In genomic region chr11:60913793-60914619, GRCh38 we compare ENCODE assay signal across 1 cellular context.
TF ChIP-seq lines count a peak whose summit lies in the region.

Gene TMEM109 (plus strand): TSS chr11:60914158. CDS start chr11:60919694, 5,536 bp downstream.

TF ChIP-seq in HepG2, 621 proteins besides CTCF, POLR2A, EP300 and RAD21 (continued from another document and continues in another):
- TF ChIP-seq USF2 (IDR thresholded peaks at IDR 0.05; ENCODE audit: low read depth, low read length), result no peak
- TF ChIP-seq USF2 (CRISPR knock-in tag; IDR thresholded peaks at IDR 0.05; ENCODE audit: borderline replicate concordance), result no peak
- TF ChIP-seq ZNF816 (CRISPR knock-in tag; IDR thresholded peaks at IDR 0.05; ENCODE audit: borderline replicate concordance), result no peak
- TF ChIP-seq ZNF142 (CRISPR knock-in tag; IDR thresholded peaks at IDR 0.05), result peak; percentile 60; the same call in 1 of the 2 replicates
- TF ChIP-seq FOSL2 (CRISPR knock-in tag; IDR thresholded peaks at IDR 0.05), result no peak
- peak; percentile 22; the same call in 1 of the 2 replicates for TF ChIP-seq FOXK1 (CRISPR knock-in tag; IDR thresholded peaks at IDR 0.05; ENCODE audit: borderline replicate concordance, low read depth)
- TF ChIP-seq BRD4 (CRISPR knock-in tag; IDR thresholded peaks at IDR 0.05), result 0 out of 2 replicates have a peak, but pooled peaks have one; percentile 53
- TF ChIP-seq NAIF1 (CRISPR knock-in tag; IDR thresholded peaks at IDR 0.05; ENCODE audit: borderline replicate concordance), result no peak
- TF ChIP-seq HCFC1 (IDR thresholded peaks at IDR 0.05; ENCODE audit: low read depth, low read length), result peak; percentile 87
- 0 out of 2 replicates have a peak, but pooled peaks have one; percentile 52 for TF ChIP-seq ZNF431 (CRISPR knock-in tag; IDR thresholded peaks at IDR 0.05; ENCODE audit: borderline replicate concordance, low read depth)
- TF ChIP-seq ARHGAP35 (CRISPR knock-in tag; IDR thresholded peaks at IDR 0.05; ENCODE audit: borderline replicate concordance), result 0 out of 2 replicates have a peak, but pooled peaks have one; percentile 28
- peak; percentile 63 for TF ChIP-seq ZNF501 (CRISPR knock-in tag; IDR thresholded peaks at IDR 0.05)
- TF ChIP-seq GLMP (CRISPR knock-in tag; IDR thresholded peaks at IDR 0.05; ENCODE audit: borderline replicate concordance), result no peak
- no peak for TF ChIP-seq ZNF589 (CRISPR knock-in tag; conservative IDR thresholded peaks at IDR 0.05)
- peak; percentile 52; the same call in 1 of the 2 replicates for TF ChIP-seq ZHX1 (CRISPR knock-in tag; IDR thresholded peaks at IDR 0.05; ENCODE audit: low read depth)
- peak; percentile 33; the same call in 1 of the 2 replicates for TF ChIP-seq GABPA (IDR thresholded peaks at IDR 0.05; ENCODE audit: low read depth, low read length)
- peak; percentile 87 for TF ChIP-seq GABPA (CRISPR knock-in tag; IDR thresholded peaks at IDR 0.05; ENCODE audit: low read depth)
- TF ChIP-seq RBAK (CRISPR knock-in tag; IDR thresholded peaks at IDR 0.05), result no peak
- no peak for TF ChIP-seq ZNF629 (CRISPR knock-in tag; conservative IDR thresholded peaks at IDR 0.05)
- no peak for TF ChIP-seq PCBP2 (optimal IDR thresholded peaks at IDR 0.05; ENCODE audit: low read depth, low read length, poor library complexity, severe bottlenecking)
- TF ChIP-seq MLXIP (CRISPR knock-in tag; IDR thresholded peaks at IDR 0.05; ENCODE audit: borderline replicate concordance), result peak; percentile 81; the same call in 1 of the 2 replicates
- TF ChIP-seq ZNF768 (CRISPR knock-in tag; IDR thresholded peaks at IDR 0.05), result 0 out of 2 replicates have a peak, but pooled peaks have one; percentile 39
- peak; percentile 60; the same call in 1 of the 2 replicates for TF ChIP-seq TEAD2 (CRISPR knock-in tag; IDR thresholded peaks at IDR 0.05)
- peak; percentile 54; the same call in 1 of the 2 replicates for TF ChIP-seq PRDM15 (CRISPR knock-in tag; IDR thresholded peaks at IDR 0.05)
- no peak for TF ChIP-seq TRIM22 (IDR thresholded peaks at IDR 0.05)
- TF ChIP-seq SMYD3 (CRISPR knock-in tag; IDR thresholded peaks at IDR 0.05), result 0 out of 2 replicates have a peak, but pooled peaks have one; percentile 38
- TF ChIP-seq ZNF800 (CRISPR knock-in tag; IDR thresholded peaks at IDR 0.05), result 0 out of 2 replicates have a peak, but pooled peaks have one; percentile 36
- no peak for TF ChIP-seq YY1 (IDR thresholded peaks at IDR 0.05; ENCODE audit: insufficient read depth, insufficient replicate concordance, low read depth, low read length)
